Comparison of ENCODE assay signal across 8 cellular contexts in genomic region chr12:123670882-123671728, GRCh38. TPM values are rescaled to one million over a fixed set of nuclear protein-coding genes. Genes with fewer than 3 reads are reported as not detected.
A peak's percentile ranks its signal among the peaks of the same experiment; 100 is the strongest.
DNase-seq lines count a peak whose midpoint lies in the region; ATAC-seq and TF ChIP-seq lines count a peak whose summit lies in the region.

Gene TCTN2, plus strand, starts transcription at chr12:123671113. Its CDS starts 128 bp downstream, at chr12:123671241.

- H3K36me3 ChIP-seq in liver (ENCODE audit: control insufficient read depth in 4 of 4, insufficient read depth in 3 of 4, low read depth in 1 of 4, low read length in 3 of 4), result peaks cover 0 to 2% (median 0%) of the 10 kb centered on the region in 4 donors

- no peaks in the 10 kb centered on the region for H3K9me3 ChIP-seq in liver (ENCODE audit: control insufficient read depth in 4 of 4, low read length in 3 of 4)

- H3K27ac ChIP-seq in C4-2B, result peak within 1 kb of the TSS; percentile 50
- H3K27ac ChIP-seq in liver (ENCODE audit: low read depth in 1 of 2, low read length in 2 of 2), result no peak within 1 kb of the TSS

- peak within 1 kb of the TSS; percentile 65 to 89 (median 75) for H3K4me3 ChIP-seq in liver (ENCODE audit: low read depth in 1 of 3, low read length in 3 of 3)

- H3K9ac ChIP-seq in liver (ENCODE audit: low read depth in 1 of 2, low read length in 2 of 2), result peak within 1 kb of the TSS in 1 of 2 donors; percentile 37

- H3K4me1 ChIP-seq in liver (ENCODE audit: control insufficient read depth in 4 of 4, insufficient read depth in 4 of 4, low read length in 3 of 4), result peaks cover 2 to 15% (median 10%) of the 10 kb centered on the region in 4 donors

- H3K27me3 ChIP-seq in liver (ENCODE audit: control insufficient read depth in 4 of 4, insufficient read depth in 4 of 4, low read length in 3 of 4), result no peaks in the 10 kb centered on the region

- ATAC-seq in GM19397 (IDR thresholded peaks at IDR 0.05; ENCODE audit: unreplicated experiment) (peak; percentile 98), HG03558 (IDR thresholded peaks at IDR 0.05; ENCODE audit: extremely low read depth, unreplicated experiment) (peak; percentile 84)

- TF ChIP-seq RAD21 in liver (IDR thresholded peaks at IDR 0.05), result no peak

- TF ChIP-seq CTCF in C4-2B (conservative IDR thresholded peaks at IDR 0.05) (no peak), liver (IDR thresholded peaks at IDR 0.05; ENCODE audit: low read depth, low read length, missing input control) (no peak)

- WGBS in liver, result 3% methylated on average over 53 of the region's 53 CpGs

- peak; percentile 95 for DNase-seq in NCI-H748 (lab: John Stamatoyannopoulos, UW; ENCODE audit: unreplicated experiment)
- peak; percentile 93 for DNase-seq in activated CD4-positive, alpha-beta T cell treated with anti-CD3 and anti-CD28 coated beads, Interleukin-2, amount 50 U/mL, for 1 hour
- DNase-seq in dermis microvascular lymphatic vessel endothelial cell (ENCODE audit: low read depth in 2 of 2), result peak; percentile 65 to 89
- DNase-seq in stimulated activated CD4-positive, alpha-beta T cell treated with anti-CD3 and anti-CD28 coated beads, Interleukin-2, amount 100 ng/mL, for 48 hours, result peak; percentile 92 to 93

TF ChIP-seq in liver, 16 proteins besides CTCF, POLR2A, EP300 and RAD21:
- TF ChIP-seq YY1 (IDR thresholded peaks at IDR 0.05), result peak; percentile 98
- TF ChIP-seq TAF1 (conservative IDR thresholded peaks at IDR 0.05), result no peak
- no peak for TF ChIP-seq HNF4A (conservative IDR thresholded peaks at IDR 0.05)

RNA-seq across cellular contexts. Expression of gene TCTN2, which starts in this region (rescaled TPM):
- total RNA-seq in dermis microvascular lymphatic vessel endothelial cell (4.7 and 5.9 TPM in 2 replicates), liver (1 to 10 TPM; 1.5 to 1.9 TPM)
- polyA plus RNA-seq in liver, result under 1 TPM; 0.38 to 0.80 TPM
